ENCODE assay signal across 8 cellular contexts in genomic region chr14:33676135-33676566, GRCh38.
DNase-seq lines count a peak whose midpoint lies in the region; ATAC-seq and TF ChIP-seq lines count a peak whose summit lies in the region.

No MANE protein-coding gene starts in this region.

- TF ChIP-seq EP300 in ovary (IDR thresholded peaks at IDR 0.05): no peak

- no peaks in the 10 kb centered on the region for H3K9me3 ChIP-seq in psoas muscle
- no peaks in the 10 kb centered on the region for H3K9me3 ChIP-seq in ovary

- TF ChIP-seq CTCF in fibroblast of the aortic adventitia (IDR thresholded peaks at IDR 0.05; ENCODE audit: insufficient read depth, low read length) (peak; percentile 48), psoas muscle (IDR thresholded peaks at IDR 0.05) (peak; percentile 44), ovary (IDR thresholded peaks at IDR 0.05) (no peak)

- no peaks in the 10 kb centered on the region for H3K27me3 ChIP-seq in psoas muscle (ENCODE audit: insufficient read depth in 3 of 3, low read length in 2 of 3)
- no peaks in the 10 kb centered on the region for H3K27me3 ChIP-seq in ovary

- DNase-seq in DMS53 treated with DMSO at 0.1 percent for 48 hours (lab: John Stamatoyannopoulos, UW; ENCODE audit: unreplicated experiment) (peak; percentile 47), HS-27A (ENCODE audit: low read depth) (peak; percentile 66), RPMI8226 (peak; percentile 9), fibroblast of the aortic adventitia (ENCODE audit: low read depth) (peak; percentile 56), psoas muscle (peak in 1 of 2 donors; percentile 63), ovary (no peak), NOMO-1 treated with DMSO at 0.1 percent for 48 hours (lab: John Stamatoyannopoulos, UW; ENCODE audit: unreplicated experiment) (no peak)
- DNase-seq in central memory CD4-positive, alpha-beta T cell: no peak

- H3K36me3 ChIP-seq in psoas muscle (ENCODE audit: insufficient read depth in 1 of 2, low read depth in 1 of 2): no peaks in the 10 kb centered on the region
- H3K36me3 ChIP-seq in ovary: no peaks in the 10 kb centered on the region

- no peak overlapping the region for H3K4me3 ChIP-seq in fibroblast of the aortic adventitia (ENCODE audit: low read depth, low read length)
- H3K4me3 ChIP-seq in psoas muscle: peak overlapping the region; percentile 44
- H3K4me3 ChIP-seq in ovary: no peak overlapping the region

- no peak for TF ChIP-seq POLR2A in ovary (IDR thresholded peaks at IDR 0.05)

- no peak overlapping the region for H3K27ac ChIP-seq in psoas muscle
- H3K27ac ChIP-seq in ovary: no peak overlapping the region

- H3K4me1 ChIP-seq in psoas muscle: no peaks in the 10 kb centered on the region
- no peaks in the 10 kb centered on the region for H3K4me1 ChIP-seq in ovary (ENCODE audit: insufficient read depth)

- WGBS in psoas muscle, 3 donors: 23 to 24% (median 24%) methylated on average over 7 of the region's 7 CpGs
- WGBS in ovary, 3 donors: 57 to 63% (median 61%) methylated on average over 7 of the region's 7 CpGs

- ATAC-seq in psoas muscle: peak; percentile 83 to 99 (median 92)

- intact Hi-C loops in psoas muscle (cut with DNase I): loop anchor here (5.0 to 10.0 kb wide), 2 partner anchors 116 to 119 kb away; no protein-coding TSS in a partner anchor
- intact Hi-C loops in ovary (cut with DNase I): no loop called here

Comparison
In these comparisons a context has a peak if more than half of its experiments do, and no peak if none do; other contexts are left out.
1. DNase-seq: peak in DMS53 treated with DMSO at 0.1 percent for 48 hours (single experiment), HS-27A (single experiment), RPMI8226 (single experiment) and fibroblast of the aortic adventitia (single experiment); none in ovary (0 of 5), central memory CD4-positive, alpha-beta T cell (single experiment) and NOMO-1 treated with DMSO at 0.1 percent for 48 hours (single experiment).
2. CTCF ChIP-seq: peak in fibroblast of the aortic adventitia (single experiment) and psoas muscle (single experiment); none in ovary (0 of 3).
3. intact Hi-C loops: an anchor here in psoas muscle (5.0 to 10.0 kb wide); none called in ovary.